Comparison of ENCODE assay signal across 8 cellular contexts in genomic region chr16:74666010-74666421, GRCh38. TPM values are rescaled to one million over a fixed set of nuclear protein-coding genes. Genes with fewer than 3 reads are reported as not detected.
A peak's percentile ranks its signal among the peaks of the same experiment; 100 is the strongest.
DNase-seq lines count a peak whose midpoint lies in the region; ATAC-seq, FAIRE-seq and TF ChIP-seq lines count a peak whose summit lies in the region.

No MANE protein-coding gene starts in this region.

- no peaks in the 10 kb centered on the region for H4K20me1 ChIP-seq in HepG2 (ENCODE audit: insufficient read depth, low read length)

- H3K4me1 ChIP-seq in ascending aorta (peaks cover 0 to 6% of the 10 kb centered on the region in 2 donors), HepG2 (ENCODE audit: insufficient read depth, low read length) (peaks cover 55% of the 10 kb centered on the region), thymus (ENCODE audit: control insufficient read depth, insufficient read depth, low read length) (peaks cover 5% of the 10 kb centered on the region)

- no peak for TF ChIP-seq POLR2A in HepG2 (IDR thresholded peaks at IDR 0.05; ENCODE audit: insufficient read depth in 1 of 2, low read depth in 2 of 2, low read length in 2 of 2)

- H3K36me3 ChIP-seq in ascending aorta: peaks cover 11 to 29% of the 10 kb centered on the region in 2 donors
- peaks cover 11 to 28% of the 10 kb centered on the region in 2 experiments for H3K36me3 ChIP-seq in HepG2 (replicated peaks in 1 of 2; ENCODE audit: control insufficient read depth in 1 of 2, insufficient read depth in 2 of 2, low read length in 2 of 2)
- H3K36me3 ChIP-seq in thymus (ENCODE audit: control insufficient read depth, insufficient read depth): peaks cover 26% of the 10 kb centered on the region

- TF ChIP-seq CTCF in ascending aorta (IDR thresholded peaks at IDR 0.05) (no peak), HepG2 (CRISPR knock-in tag; IDR thresholded peaks at IDR 0.05) (no peak)

- intact Hi-C loops in ascending aorta (cut with DNase I) (loop anchor here (2.0 to 5.0 kb wide), 2 partner anchors 35 to 59 kb away; partner anchors contain the start of genes GLG1 and MLKL), HepG2 (cut with micrococcal nuclease; ENCODE audit: unreplicated experiment) (loop anchor here (5.0 kb wide), 1 partner anchor 41 kb away; no protein-coding TSS in a partner anchor)

- no peak for FAIRE-seq in HepG2 (lab: Jason Lieb, UNC)

- no peaks in the 10 kb centered on the region for H3K9me3 Mint-ChIP-seq in activated CD8-positive, alpha-beta memory T cell treated with anti-CD3 and anti-CD28 coated beads, Interleukin-2, amount 10 ng/mL, durations not matched to agents 7 days and 5 days (ENCODE audit: low read depth)

- H3K27ac ChIP-seq in ascending aorta: no peak overlapping the region
- peak overlapping the region; percentile 90 for H3K27ac ChIP-seq in HepG2 (ENCODE audit: extremely low read length, insufficient read depth, low read length)
- peak overlapping the region; percentile 94 for H3K27ac ChIP-seq in thymus (ENCODE audit: low read depth)

- TF ChIP-seq EP300 in HepG2 (IDR thresholded peaks at IDR 0.05; ENCODE audit: low read depth in 2 of 2, low read length in 2 of 2) (no peak), HepG2 (CRISPR knock-in tag; IDR thresholded peaks at IDR 0.05; ENCODE audit: borderline replicate concordance) (no peak)

- ATAC-seq in activated CD8-positive, alpha-beta memory T cell treated with anti-CD3 and anti-CD28 coated beads, Interleukin-2, amount 10 ng/mL, durations not matched to agents 7 days and 5 days: no peak
- ATAC-seq in HepG2: no peak
- no peak for ATAC-seq in HG03439 (IDR thresholded peaks at IDR 0.05; ENCODE audit: unreplicated experiment)

- no peak for DNase-seq in activated CD8-positive, alpha-beta memory T cell treated with anti-CD3 and anti-CD28 coated beads, Interleukin-2, amount 10 ng/mL, durations not matched to agents 7 days and 5 days
- DNase-seq in activated CD8-positive, alpha-beta memory T cell treated with anti-CD3 and anti-CD28 coated beads, Interleukin-2, amount 50 U/mL, for 4 hours: no peak
- DNase-seq in ascending aorta (ENCODE audit: low spot score in 2 of 2): no peak
- no peak for DNase-seq in HepG2 (ENCODE audit: low spot score)
- no peak for DNase-seq in Kasumi-1 (lab: John Stamatoyannopoulos, UW)
- no peak for DNase-seq in ecto neural progenitor cell (ENCODE audit: low spot score)

- H3K79me2 ChIP-seq in HepG2 (ENCODE audit: insufficient read depth, low read length): peaks cover 52% of the 10 kb centered on the region

- H3K4me3 ChIP-seq in ascending aorta (peak overlapping the region; percentile 78 to 94), HepG2 (replicated peaks in 1 of 3; ENCODE audit: insufficient read depth in 1 of 3, low read depth in 2 of 3, low read length in 3 of 3) (peak overlapping the region; percentile 75 to 98 (median 90)), thymus (ENCODE audit: low read length) (peak overlapping the region; percentile 91)

- 9% methylated on average over 8 of the region's 8 CpGs for WGBS in HepG2 (ENCODE audit: low lambda C conversion rate)
- WGBS in thymus: 15% methylated on average over 8 of the region's 8 CpGs

- peaks cover 53% of the 10 kb centered on the region for H3K4me1 Mint-ChIP-seq in activated CD8-positive, alpha-beta memory T cell treated with anti-CD3 and anti-CD28 coated beads, Interleukin-2, amount 10 ng/mL, durations not matched to agents 7 days and 5 days

- TF ChIP-seq RAD21 in HepG2 (CRISPR knock-in tag; IDR thresholded peaks at IDR 0.05): no peak

- H3K27ac Mint-ChIP-seq in activated CD8-positive, alpha-beta memory T cell treated with anti-CD3 and anti-CD28 coated beads, Interleukin-2, amount 10 ng/mL, durations not matched to agents 7 days and 5 days: peak overlapping the region; percentile 97

- H3K4me3 Mint-ChIP-seq in activated CD8-positive, alpha-beta memory T cell treated with anti-CD3 and anti-CD28 coated beads, Interleukin-2, amount 10 ng/mL, durations not matched to agents 7 days and 5 days: peak overlapping the region; percentile 80

- peak overlapping the region; percentile 95 for H3K9ac ChIP-seq in HepG2 (ENCODE audit: insufficient read depth, low read depth, low read length)

- peaks cover 40% of the 10 kb centered on the region for H3K36me3 Mint-ChIP-seq in activated CD8-positive, alpha-beta memory T cell treated with anti-CD3 and anti-CD28 coated beads, Interleukin-2, amount 10 ng/mL, durations not matched to agents 7 days and 5 days

- H3K9me3 ChIP-seq in ascending aorta (no peaks in the 10 kb centered on the region), HepG2 (ENCODE audit: low read length) (no peaks in the 10 kb centered on the region), thymus (ENCODE audit: control insufficient read depth) (no peaks in the 10 kb centered on the region)

- no TSS peak for BruUV-seq in HepG2 (replicated peaks; lab: Mats Ljungman, UMichigan)

- no peaks in the 10 kb centered on the region for H3K27me3 Mint-ChIP-seq in activated CD8-positive, alpha-beta memory T cell treated with anti-CD3 and anti-CD28 coated beads, Interleukin-2, amount 10 ng/mL, durations not matched to agents 7 days and 5 days

- CTCF ChIA-PET in activated CD8-positive, alpha-beta memory T cell treated with anti-CD3 and anti-CD28 coated beads, Interleukin-2, amount 10 ng/mL, durations not matched to agents 7 days and 5 days (lab: Charles Lee): interaction anchor here (1.4 to 2.5 kb wide), 3 partner anchors 10 to 28 kb away, joined by 4 to 11 read pairs (median 9); no protein-coding TSS in a partner anchor
- CTCF ChIA-PET in HepG2 (lab: Yijun Ruan, JAX; ENCODE audit: low intra/inter-chr PET ratio, low total read pairs): no interaction called here

- peak overlapping the region; percentile 82 for H3K4me2 ChIP-seq in HepG2 (ENCODE audit: low read depth, low read length)

- no peaks in the 10 kb centered on the region for H3K27me3 ChIP-seq in ascending aorta
- no peaks in the 10 kb centered on the region for H3K27me3 ChIP-seq in HepG2 (ENCODE audit: control insufficient read depth in 1 of 2, insufficient read depth in 2 of 2, low read length in 2 of 2)
- H3K27me3 ChIP-seq in thymus (ENCODE audit: control insufficient read depth, insufficient read depth): no peaks in the 10 kb centered on the region

- in situ Hi-C loops in HepG2 (cut with HindIII; ENCODE audit: extremely low pct_ligation_motif_present, low pct_unique_long_range_greater_than_20kb): no loop called here

- POLR2A ChIA-PET in HepG2 (lab: Yijun Ruan, JAX): interaction anchor here (1.8 to 2.9 kb wide), 3 partner anchors 30 to 59 kb away, joined by 17 to 22 read pairs (median 19); partner anchors contain the start of genes GLG1 and MLKL

- no peak overlapping the region for H2AFZ ChIP-seq in HepG2 (ENCODE audit: low read length)

RNA-seq across cellular contexts. Expression of gene RFWD3, which starts 0.7 kb away (rescaled TPM):
- 100 to 1,000 TPM; 121 to 162 TPM for total RNA-seq in activated CD8-positive, alpha-beta memory T cell treated with anti-CD3 and anti-CD28 coated beads, Interleukin-2, amount 10 ng/mL, durations not matched to agents 7 days and 5 days
- total RNA-seq in ascending aorta (54.6 TPM), HepG2 (2016; rRNA removed; fragmentation: Illumina TruSeq; extraction: Trizol) (62.6 and 87.6 TPM in 2 replicates)
- total RNA-seq in HepG2 (2016; cell fraction: cytosol; rRNA removed; fragmentation: Illumina TruSeq; extraction: Trizol; ENCODE audit: low read depth): 19.3 and 20.6 TPM in 2 replicates
- total RNA-seq in HepG2 (2016; cell fraction: insoluble cytoplasmic fraction; rRNA removed; fragmentation: Illumina TruSeq; extraction: Trizol): 60.6 and 87.5 TPM in 2 replicates
- 41.5 and 48.1 TPM in 2 replicates for total RNA-seq in HepG2 (2016; cell fraction: membrane; rRNA removed; fragmentation: Illumina TruSeq; extraction: Trizol)
- total RNA-seq in HepG2 (2016; cell fraction: nucleus; rRNA removed; fragmentation: Illumina TruSeq; extraction: Trizol): 46.9 and 59.2 TPM in 2 replicates
- polyA plus RNA-seq in HepG2 (2011; rRNA removed) (21.3 and 23.4 TPM in 2 replicates), thymus (11.6 TPM)
- 16.2 and 18.8 TPM in 2 replicates for polyA plus RNA-seq in HepG2 (2011; cell fraction: cytosol; rRNA removed)
- 18.6 and 22.2 TPM in 2 replicates for polyA plus RNA-seq in HepG2 (2011; cell fraction: nucleus; rRNA removed)
- polyA plus RNA-seq in HepG2 (2012): 14.4 and 18.7 TPM in 2 replicates
- 3.8 and 4.2 TPM in 2 replicates for polyA plus RNA-seq in HepG2 (2016; cell fraction: cytosol; fragmentation: Illumina TruSeq; extraction: Trizol; ENCODE audit: low read depth)
- polyA plus RNA-seq in HepG2 (2016; cell fraction: insoluble cytoplasmic fraction; fragmentation: Illumina TruSeq; extraction: Trizol; ENCODE audit: low read depth): 57.4 and 60.0 TPM in 2 replicates
- polyA plus RNA-seq in HepG2 (2016; cell fraction: membrane; fragmentation: Illumina TruSeq; extraction: Trizol; ENCODE audit: low read depth): 12.4 and 12.8 TPM in 2 replicates
- 42.1 and 46.7 TPM in 2 replicates for polyA plus RNA-seq in HepG2 (2016; cell fraction: nucleus; fragmentation: Illumina TruSeq; extraction: Trizol; ENCODE audit: insufficient read depth, low read depth)
- polyA minus RNA-seq in HepG2 (2011; rRNA and poly(A)+ RNA removed; ENCODE audit: low replicate concordance): 98.9 and 270 TPM in 2 replicates
- polyA minus RNA-seq in HepG2 (2011; cell fraction: cytosol; rRNA and poly(A)+ RNA removed): 21.9 and 24.1 TPM in 2 replicates
- polyA minus RNA-seq in HepG2 (2011; cell fraction: nucleus; rRNA and poly(A)+ RNA removed): 55.6 and 62.2 TPM in 2 replicates

RNA-seq across cellular contexts. Expression of gene MLKL, which starts 34.6 kb away (rescaled TPM):
- 10 to 100 TPM; 26.1 to 35.5 TPM for total RNA-seq in activated CD8-positive, alpha-beta memory T cell treated with anti-CD3 and anti-CD28 coated beads, Interleukin-2, amount 10 ng/mL, durations not matched to agents 7 days and 5 days
- 4.0 TPM for total RNA-seq in ascending aorta
- 10.7 TPM in 2 replicates for total RNA-seq in HepG2 (2016; rRNA removed; fragmentation: Illumina TruSeq; extraction: Trizol)
- 3.0 TPM in 2 replicates for total RNA-seq in HepG2 (2016; cell fraction: cytosol; rRNA removed; fragmentation: Illumina TruSeq; extraction: Trizol; ENCODE audit: low read depth)
- total RNA-seq in HepG2 (2016; cell fraction: insoluble cytoplasmic fraction; rRNA removed; fragmentation: Illumina TruSeq; extraction: Trizol): 11.8 and 11.9 TPM in 2 replicates
- total RNA-seq in HepG2 (2016; cell fraction: membrane; rRNA removed; fragmentation: Illumina TruSeq; extraction: Trizol): 5.1 and 6.4 TPM in 2 replicates
- total RNA-seq in HepG2 (2016; cell fraction: nucleus; rRNA removed; fragmentation: Illumina TruSeq; extraction: Trizol): 8.9 and 10.4 TPM in 2 replicates
- polyA plus RNA-seq in HepG2 (2011; rRNA removed): 5.5 and 6.4 TPM in 2 replicates
- 2.9 and 3.0 TPM in 2 replicates for polyA plus RNA-seq in HepG2 (2011; cell fraction: cytosol; rRNA removed)
- polyA plus RNA-seq in HepG2 (2011; cell fraction: nucleus; rRNA removed): 8.3 and 10.0 TPM in 2 replicates
- polyA plus RNA-seq in HepG2 (2012): 4.3 and 4.5 TPM in 2 replicates
- polyA plus RNA-seq in HepG2 (2016; cell fraction: cytosol; fragmentation: Illumina TruSeq; extraction: Trizol; ENCODE audit: low read depth): 2.2 and 2.4 TPM in 2 replicates
- 9.8 and 12.2 TPM in 2 replicates for polyA plus RNA-seq in HepG2 (2016; cell fraction: insoluble cytoplasmic fraction; fragmentation: Illumina TruSeq; extraction: Trizol; ENCODE audit: low read depth)
- polyA plus RNA-seq in HepG2 (2016; cell fraction: membrane; fragmentation: Illumina TruSeq; extraction: Trizol; ENCODE audit: low read depth): 3.3 and 3.5 TPM in 2 replicates
- 14.3 and 17.1 TPM in 2 replicates for polyA plus RNA-seq in HepG2 (2016; cell fraction: nucleus; fragmentation: Illumina TruSeq; extraction: Trizol; ENCODE audit: insufficient read depth, low read depth)
- polyA minus RNA-seq in HepG2 (2011; rRNA and poly(A)+ RNA removed; ENCODE audit: low replicate concordance): 2.2 and 23.2 TPM in 2 replicates
- 1.8 and 2.8 TPM in 2 replicates for polyA minus RNA-seq in HepG2 (2011; cell fraction: cytosol; rRNA and poly(A)+ RNA removed)
- polyA minus RNA-seq in HepG2 (2011; cell fraction: nucleus; rRNA and poly(A)+ RNA removed): 9.5 and 12.4 TPM in 2 replicates
- polyA plus RNA-seq in thymus: 34.4 TPM

RNA-seq across cellular contexts. Expression of gene GLG1, which starts 59.1 kb away (rescaled TPM):
- total RNA-seq in activated CD8-positive, alpha-beta memory T cell treated with anti-CD3 and anti-CD28 coated beads, Interleukin-2, amount 10 ng/mL, durations not matched to agents 7 days and 5 days: 10 to 100 TPM; 74.0 to 86.9 TPM
- total RNA-seq in ascending aorta (77.0 TPM), HepG2 (2016; rRNA removed; fragmentation: Illumina TruSeq; extraction: Trizol) (46.1 and 87.7 TPM in 2 replicates)
- 26.8 and 36.0 TPM in 2 replicates for total RNA-seq in HepG2 (2016; cell fraction: cytosol; rRNA removed; fragmentation: Illumina TruSeq; extraction: Trizol; ENCODE audit: low read depth)
- 38.4 and 88.5 TPM in 2 replicates for total RNA-seq in HepG2 (2016; cell fraction: insoluble cytoplasmic fraction; rRNA removed; fragmentation: Illumina TruSeq; extraction: Trizol)
- total RNA-seq in HepG2 (2016; cell fraction: membrane; rRNA removed; fragmentation: Illumina TruSeq; extraction: Trizol): 19.9 and 23.0 TPM in 2 replicates
- 101 and 124 TPM in 2 replicates for total RNA-seq in HepG2 (2016; cell fraction: nucleus; rRNA removed; fragmentation: Illumina TruSeq; extraction: Trizol)
- polyA plus RNA-seq in HepG2 (2011; rRNA removed) (128 and 141 TPM in 2 replicates), thymus (31.7 TPM)
- polyA plus RNA-seq in HepG2 (2011; cell fraction: cytosol; rRNA removed): 92.4 and 107 TPM in 2 replicates
- polyA plus RNA-seq in HepG2 (2011; cell fraction: nucleus; rRNA removed): 89.7 and 89.9 TPM in 2 replicates
- polyA plus RNA-seq in HepG2 (2012): 121 and 125 TPM in 2 replicates
- 3.6 and 3.9 TPM in 2 replicates for polyA plus RNA-seq in HepG2 (2016; cell fraction: cytosol; fragmentation: Illumina TruSeq; extraction: Trizol; ENCODE audit: low read depth)
- 28.4 and 32.8 TPM in 2 replicates for polyA plus RNA-seq in HepG2 (2016; cell fraction: insoluble cytoplasmic fraction; fragmentation: Illumina TruSeq; extraction: Trizol; ENCODE audit: low read depth)
- polyA plus RNA-seq in HepG2 (2016; cell fraction: membrane; fragmentation: Illumina TruSeq; extraction: Trizol; ENCODE audit: low read depth): 6.2 and 7.9 TPM in 2 replicates
- 114 and 118 TPM in 2 replicates for polyA plus RNA-seq in HepG2 (2016; cell fraction: nucleus; fragmentation: Illumina TruSeq; extraction: Trizol; ENCODE audit: insufficient read depth, low read depth)
- polyA minus RNA-seq in HepG2 (2011; rRNA and poly(A)+ RNA removed; ENCODE audit: low replicate concordance): 52.8 and 189 TPM in 2 replicates
- polyA minus RNA-seq in HepG2 (2011; cell fraction: cytosol; rRNA and poly(A)+ RNA removed): 122 and 148 TPM in 2 replicates
- polyA minus RNA-seq in HepG2 (2011; cell fraction: nucleus; rRNA and poly(A)+ RNA removed): 119 and 159 TPM in 2 replicates

Comparison
In these comparisons a context has a peak if more than half of its experiments do, and no peak if none do; other contexts are left out.
1. H3K27ac ChIP-seq: peak in HepG2 (single experiment) and thymus (single experiment); none in ascending aorta (0 of 2).
2. Peak in every context shown above with its lines, with median percentiles within 50 percentile points of each other: H3K4me3 ChIP-seq.